Comparison of ENCODE assay signal across 17 cellular contexts in the genomic region with DNA sequence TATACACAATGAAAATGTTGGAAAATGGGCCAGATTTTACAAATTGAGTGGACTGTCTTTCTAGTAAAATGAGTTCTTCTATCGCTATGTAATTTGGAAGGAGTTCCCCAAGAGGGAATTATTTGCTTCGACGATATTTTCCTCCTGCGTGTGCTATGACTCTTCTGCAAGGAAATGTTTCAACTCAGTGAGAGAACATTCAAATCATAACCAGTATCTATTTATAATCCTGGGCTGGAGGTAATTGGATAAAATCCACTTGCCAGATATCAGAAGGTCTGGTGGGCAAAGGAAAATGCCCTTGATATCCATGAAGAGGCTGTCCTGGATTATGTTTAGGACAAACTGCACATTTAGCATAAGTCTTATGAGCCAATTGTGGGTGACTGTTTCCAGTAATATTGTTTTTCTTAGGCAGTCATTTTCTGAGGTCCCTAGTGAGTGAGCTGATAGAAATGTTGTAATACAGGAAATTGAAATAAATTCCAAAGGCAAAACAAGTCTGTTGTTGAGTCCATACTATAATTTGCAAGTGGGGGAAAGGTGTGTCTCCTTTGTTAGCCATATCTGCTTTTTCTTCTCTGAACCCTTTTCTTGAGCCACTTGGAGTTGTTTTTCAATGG. TPM values are rescaled to one million over a fixed set of nuclear protein-coding genes. Genes with fewer than 3 reads are reported as not detected.
DNase-seq lines count a peak whose midpoint lies in the region; ATAC-seq and TF ChIP-seq lines count a peak whose summit lies in the region.
"Had no signal": no experiment of that assay in that cellular context is flagged by ENCODE, and none has a peak within 500 bp of the region (broad histone marks: within the 10 kb centered on the region; RNA-seq: fewer than 3 reads in every experiment).

No MANE protein-coding gene starts in this region.

- CTCF ChIA-PET in CD8-positive, alpha-beta T cell (lab: Charles Lee): no interaction called here

- ATAC-seq in CD8-positive, alpha-beta T cell: no peak
- peak in 3 of 4 donors; percentile 55 to 76 (median 67) for ATAC-seq in psoas muscle
- ATAC-seq in HG03135 (IDR thresholded peaks at IDR 0.05; ENCODE audit: unreplicated experiment): no peak
- ATAC-seq: HepG2 had no signal

- H3K27ac ChIP-seq in CD8-positive, alpha-beta T cell (ENCODE audit: low read depth, low read length): no peak overlapping the region
- H3K27ac ChIP-seq in psoas muscle (peak overlapping the region; percentile 38), coronary artery (peak overlapping the region in 1 of 2 donors; percentile 30)
- H3K27ac ChIP-seq: neutrophil, transverse colon had no signal

- no peaks in the 10 kb centered on the region for H3K27me3 ChIP-seq in CD8-positive, alpha-beta T cell (ENCODE audit: insufficient read depth, low read length)
- no peaks in the 10 kb centered on the region for H3K27me3 ChIP-seq in psoas muscle (ENCODE audit: insufficient read depth in 3 of 3, low read length in 2 of 3)
- H3K27me3 ChIP-seq: neutrophil, transverse colon had no signal

- H3K4me1 ChIP-seq in CD8-positive, alpha-beta T cell (ENCODE audit: insufficient read depth, low read length): no peaks in the 10 kb centered on the region
- peaks cover 9% of the 10 kb centered on the region for H3K4me1 ChIP-seq in psoas muscle
- H3K4me1 ChIP-seq: transverse colon had no signal

- H3K36me3 Mint-ChIP-seq in CD8-positive, alpha-beta T cell: peaks cover 46% of the 10 kb centered on the region

- no peak overlapping the region for H3K4me3 ChIP-seq in CD8-positive, alpha-beta T cell (ENCODE audit: low read depth, low read length)
- H3K4me3 ChIP-seq in psoas muscle (no peak overlapping the region), coronary artery (no peak overlapping the region)
- H3K4me3 ChIP-seq: lung, transverse colon had no signal

- H3K4me3 Mint-ChIP-seq in CD8-positive, alpha-beta T cell: no peak overlapping the region

- H3K9me3 Mint-ChIP-seq in CD8-positive, alpha-beta T cell: no peaks in the 10 kb centered on the region

- POLR2A ChIA-PET in CD8-positive, alpha-beta T cell (lab: Charles Lee): no interaction called here

- no peaks in the 10 kb centered on the region for H3K27me3 Mint-ChIP-seq in CD8-positive, alpha-beta T cell (ENCODE audit: low read depth)

- peaks cover 19% of the 10 kb centered on the region for H3K4me1 Mint-ChIP-seq in CD8-positive, alpha-beta T cell (ENCODE audit: low read depth)

- no peaks in the 10 kb centered on the region for H3K36me3 ChIP-seq in CD8-positive, alpha-beta T cell (ENCODE audit: insufficient read depth, low read length)
- H3K36me3 ChIP-seq in psoas muscle (ENCODE audit: insufficient read depth in 1 of 2, low read depth in 1 of 2): peaks cover 0 to 9% of the 10 kb centered on the region in 2 donors

- peak overlapping the region; percentile 37 for H3K27ac Mint-ChIP-seq in CD8-positive, alpha-beta T cell

- no peak for TF ChIP-seq CTCF in CD8-positive, alpha-beta T cell (IDR thresholded peaks at IDR 0.05)
- TF ChIP-seq CTCF in psoas muscle (IDR thresholded peaks at IDR 0.05): no peak
- no peak for TF ChIP-seq CTCF in coronary artery (IDR thresholded peaks at IDR 0.05)

- no peaks in the 10 kb centered on the region for H3K9me3 ChIP-seq in CD8-positive, alpha-beta T cell (ENCODE audit: low read length)
- H3K9me3 ChIP-seq in psoas muscle: no peaks in the 10 kb centered on the region
- H3K9me3 ChIP-seq: neutrophil, transverse colon had no signal

- WGBS in psoas muscle, 3 donors: 34 to 41% (median 38%) methylated on average over 4 of the region's 4 CpGs

- intact Hi-C loops in CD8-positive, alpha-beta T cell (cut with DNase I, micrococcal nuclease): no loop called here
- intact Hi-C loops in psoas muscle (cut with DNase I): no loop called here

- no peak for DNase-seq in CD8-positive, alpha-beta T cell
- DNase-seq in astrocyte of the hippocampus (ENCODE audit: low read depth, low spot score) (peak; percentile 10), fibroblast of the conjunctiva (ENCODE audit: low read depth) (peak; percentile 21), psoas muscle (no peak), GOT3 (lab: John Stamatoyannopoulos, UW) (no peak), NCI-H1105 treated with DMSO at 0.1 percent for 48 hours (lab: John Stamatoyannopoulos, UW) (no peak), coronary artery (ENCODE audit: low spot score) (no peak)
- DNase-seq: activated naive CD4-positive, alpha-beta T cell treated with anti-CD3 and anti-CD28 coated beads, Interleukin-2, amount 50 U/mL, for 16 hours; DMS53; hippocampal formation; NCI-H1105; NCI-H446; transverse colon had no signal

RNA-seq across cellular contexts. Expression of gene RPIA, which starts 17.8 kb away (rescaled TPM):
- 10 to 100 TPM; 26.5 to 27.5 TPM for total RNA-seq in CD8-positive, alpha-beta T cell
- 10 to 100 TPM; 14.1 to 22.5 (median 20.1) TPM for total RNA-seq in psoas muscle
- polyA plus RNA-seq in psoas muscle: 10 to 100 TPM; 18.2 to 45.6 (median 34.6) TPM

Comparison
In these comparisons a context has a peak if more than half of its experiments do, and no peak if none do; other contexts are left out.
1. ATAC-seq: peak in psoas muscle (3 of 4); none in CD8-positive, alpha-beta T cell (single experiment) and HG03135 (single experiment).
2. DNase-seq: peak in astrocyte of the hippocampus (single experiment) and fibroblast of the conjunctiva (single experiment); none in CD8-positive, alpha-beta T cell (0 of 7), psoas muscle (0 of 2), GOT3 (single experiment), NCI-H1105 treated with DMSO at 0.1 percent for 48 hours (single experiment) and coronary artery (single experiment).